Comparison of ENCODE assay signal across 25 cellular contexts in the genomic region with DNA sequence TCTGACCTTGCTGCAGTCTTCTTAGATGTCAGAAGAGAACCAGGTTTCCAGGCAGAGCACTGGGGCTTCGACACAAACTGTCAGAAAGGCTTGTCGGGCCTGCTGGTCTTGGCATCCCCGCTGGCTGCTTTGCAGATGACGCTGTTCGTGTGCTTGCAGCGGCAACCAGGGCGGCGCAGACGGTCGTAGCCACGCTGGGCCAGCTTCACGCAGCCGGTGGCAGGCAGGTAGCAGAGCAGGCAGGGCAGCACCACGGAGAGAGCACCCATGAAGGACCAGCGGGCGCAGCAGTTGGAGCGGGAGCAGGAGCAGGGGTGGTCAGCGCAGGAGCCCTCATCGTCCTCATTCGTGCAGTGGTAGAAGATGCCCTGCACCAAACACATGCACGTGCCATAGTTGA. TPM values are rescaled to one million over a fixed set of nuclear protein-coding genes. Genes with fewer than 3 reads are reported as not detected.
A peak's percentile ranks its signal among the peaks of the same experiment; 100 is the strongest.
DNase-seq lines count a peak whose midpoint lies in the region; ATAC-seq and TF ChIP-seq lines count a peak whose summit lies in the region.
"Had no signal": no experiment of that assay in that cellular context is flagged by ENCODE, and none has a peak within 500 bp of the region (broad histone marks: within the 10 kb centered on the region; RNA-seq: fewer than 3 reads in every experiment).

No MANE protein-coding gene starts in this region.

- ATAC-seq in naive B cell (ENCODE audit: low read depth in 2 of 2): no peak
- ATAC-seq: foreskin keratinocyte had no signal

- H3K4me1 Mint-ChIP-seq in HFFc6 (ENCODE audit: low read depth) (peaks cover 87% of the 10 kb centered on the region), naive B cell (peaks cover 31 to 54% (median 41%) of the 10 kb centered on the region in 3 donors)

- peaks cover 4% of the 10 kb centered on the region; the same call in 1 of the 2 replicates for H3K27me3 Mint-ChIP-seq in HFFc6 (ENCODE audit: insufficient read depth)
- peaks cover 4 to 34% (median 21%) of the 10 kb centered on the region in 3 donors for H3K27me3 Mint-ChIP-seq in naive B cell
- H3K27me3 Mint-ChIP-seq: progenitor cell of endocrine pancreas, type B pancreatic cell had no signal

- H3K36me3 Mint-ChIP-seq in HFFc6 (ENCODE audit: low read depth): peaks cover 60% of the 10 kb centered on the region
- no peaks in the 10 kb centered on the region for H3K36me3 Mint-ChIP-seq in naive B cell
- H3K36me3 Mint-ChIP-seq: activated naive CD4-positive, alpha-beta T cell treated with anti-CD3 and anti-CD28 coated beads, Interleukin-2, amount 10 ng/mL, durations not matched to agents 7 days and 5 days; CD4-positive, CD25-positive, alpha-beta regulatory T cell had no signal

- peak overlapping the region in 1 of 2 donors; percentile 81 for H3K27ac ChIP-seq in coronary artery
- H3K27ac ChIP-seq: foreskin keratinocyte, PC-9, skin epidermis had no signal

- peak overlapping the region; percentile 5 for H3K4me3 ChIP-seq in coronary artery
- H3K4me3 ChIP-seq: PC-9, skin epidermis had no signal

- H3K27ac Mint-ChIP-seq in HFFc6 (0 out of 2 replicates have a peak overlapping the region, but pooled peaks have one; percentile 26), naive B cell (peak overlapping the region in 1 of 6 donors; percentile 47)
- H3K27ac Mint-ChIP-seq: activated naive CD4-positive, alpha-beta T cell treated with anti-CD3 and anti-CD28 coated beads, Interleukin-2, amount 10 ng/mL, durations not matched to agents 7 days and 5 days; CD4-positive, CD25-positive, alpha-beta regulatory T cell; progenitor cell of endocrine pancreas; type B pancreatic cell had no signal

- DNase-seq in AG20443 (ENCODE audit: low spot score): peak; percentile 49
- DNase-seq in HFFc6: no peak
- DNase-seq in coronary artery (ENCODE audit: low spot score): no peak
- DNase-seq in naive B cell: no peak
- DNase-seq in SW480 (ENCODE audit: low spot score): no peak
- no peak for DNase-seq in DMS53 treated with DMSO at 0.1 percent for 48 hours (lab: John Stamatoyannopoulos, UW; ENCODE audit: unreplicated experiment)
- no peak for DNase-seq in NCI-H82 treated with DMSO at 0.1 percent for 48 hours (lab: John Stamatoyannopoulos, UW; ENCODE audit: unreplicated experiment)
- no peak for DNase-seq in MV-4-11 (lab: John Stamatoyannopoulos, UW)
- DNase-seq: activated CD4-positive, alpha-beta T cell treated with anti-CD3 and anti-CD28 coated beads, Interleukin-2, amount 50 U/mL, for 48 hours; activated naive CD4-positive, alpha-beta T cell treated with anti-CD3 and anti-CD28 coated beads, Interleukin-2, amount 10 ng/mL, durations not matched to agents 7 days and 5 days; amniotic stem cell; CD4-positive, CD25-positive, alpha-beta regulatory T cell; erythroblast; foreskin keratinocyte; mammary epithelial cell; NCI-H1105; NCI-H1930; NCI-H524 treated with DMSO at 0.1 percent for 48 hours; NK-92 treated with Interleukin-12 subunit alpha and Interleukin-12 subunit beta, amount 100 ng/mL, for 24 hours; PC-9; SIG-M5; T-helper 1 cell had no signal

- H3K9me3 Mint-ChIP-seq in HFFc6 (no peaks in the 10 kb centered on the region), naive B cell (no peaks in the 10 kb centered on the region)
- H3K9me3 Mint-ChIP-seq: activated naive CD4-positive, alpha-beta T cell treated with anti-CD3 and anti-CD28 coated beads, Interleukin-2, amount 10 ng/mL, durations not matched to agents 7 days and 5 days; CD4-positive, CD25-positive, alpha-beta regulatory T cell; type B pancreatic cell had no signal

- no peak overlapping the region for H3K4me3 Mint-ChIP-seq in HFFc6
- peak overlapping the region in 5 of 8 donors; percentile 28 to 73 (median 70) for H3K4me3 Mint-ChIP-seq in naive B cell
- H3K4me3 Mint-ChIP-seq: activated naive CD4-positive, alpha-beta T cell treated with anti-CD3 and anti-CD28 coated beads, Interleukin-2, amount 10 ng/mL, durations not matched to agents 7 days and 5 days; CD4-positive, CD25-positive, alpha-beta regulatory T cell; type B pancreatic cell had no signal

- TF ChIP-seq CTCF in HFFc6 (IDR thresholded peaks at IDR 0.05) (no peak), coronary artery (IDR thresholded peaks at IDR 0.05) (no peak)

RNA-seq across cellular contexts. Expression of gene SPRY4, which starts 10.7 kb away (rescaled TPM):
- 10 to 100 TPM; 26.1 to 28.9 (median 27.8) TPM for total RNA-seq in HFFc6 (2021; fragmentation: NEBNext Ultra II Directional; extraction: Animal tissue kit (Norgen Biotek cat#: 25700))
- not detected for polyA plus RNA-seq in naive B cell (ENCODE audit: low read depth in 6 of 6)
- polyA plus RNA-seq: CD4-positive, CD25-positive, alpha-beta regulatory T cell had no signal
